In the genomic region with DNA sequence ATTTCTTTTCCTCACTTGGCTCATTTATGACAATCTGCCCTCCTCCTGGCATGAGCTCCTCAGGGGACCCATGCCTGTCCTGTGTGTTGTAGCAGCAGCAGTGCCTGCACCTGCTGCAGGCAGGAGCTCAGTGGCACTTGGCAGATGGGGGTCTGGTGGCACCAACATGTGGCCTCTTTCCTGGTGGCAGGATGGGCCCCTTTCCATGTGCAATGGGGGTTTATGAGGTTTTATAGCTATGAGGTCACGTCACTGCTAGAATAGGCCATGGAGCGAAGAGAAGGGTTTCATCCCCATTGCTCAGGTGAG, we compare ENCODE assay signal across 1 cellular context.
TF ChIP-seq lines count a peak whose summit lies in the region.

No MANE protein-coding gene starts in this region.

TF ChIP-seq in GM12878, 131 proteins besides CTCF, POLR2A, EP300 and RAD21:
- TF ChIP-seq SMAD1 (IDR thresholded peaks at IDR 0.05; ENCODE audit: low read depth, partially characterized antibody) (no peak), NBN (IDR thresholded peaks at IDR 0.05) (no peak), NR2C1 (IDR thresholded peaks at IDR 0.05) (no peak), MEF2A (IDR thresholded peaks at IDR 0.05; ENCODE audit: insufficient read depth, low read depth, low read length) (no peak), EGR1 (IDR thresholded peaks at IDR 0.05; ENCODE audit: borderline replicate concordance in 1 of 2, low read depth in 2 of 2, low read length in 2 of 2) (no peak), PML (IDR thresholded peaks at IDR 0.05; ENCODE audit: low read length) (no peak), ZNF384 (IDR thresholded peaks at IDR 0.05; ENCODE audit: borderline replicate concordance, low read depth, low read length) (no peak), SPI1 (IDR thresholded peaks at IDR 0.05; ENCODE audit: borderline replicate concordance, insufficient read depth, low read depth, low read length) (no peak), RFX5 (IDR thresholded peaks at IDR 0.05; ENCODE audit: low read depth, low read length) (no peak)
- TF ChIP-seq, protein P1, sequence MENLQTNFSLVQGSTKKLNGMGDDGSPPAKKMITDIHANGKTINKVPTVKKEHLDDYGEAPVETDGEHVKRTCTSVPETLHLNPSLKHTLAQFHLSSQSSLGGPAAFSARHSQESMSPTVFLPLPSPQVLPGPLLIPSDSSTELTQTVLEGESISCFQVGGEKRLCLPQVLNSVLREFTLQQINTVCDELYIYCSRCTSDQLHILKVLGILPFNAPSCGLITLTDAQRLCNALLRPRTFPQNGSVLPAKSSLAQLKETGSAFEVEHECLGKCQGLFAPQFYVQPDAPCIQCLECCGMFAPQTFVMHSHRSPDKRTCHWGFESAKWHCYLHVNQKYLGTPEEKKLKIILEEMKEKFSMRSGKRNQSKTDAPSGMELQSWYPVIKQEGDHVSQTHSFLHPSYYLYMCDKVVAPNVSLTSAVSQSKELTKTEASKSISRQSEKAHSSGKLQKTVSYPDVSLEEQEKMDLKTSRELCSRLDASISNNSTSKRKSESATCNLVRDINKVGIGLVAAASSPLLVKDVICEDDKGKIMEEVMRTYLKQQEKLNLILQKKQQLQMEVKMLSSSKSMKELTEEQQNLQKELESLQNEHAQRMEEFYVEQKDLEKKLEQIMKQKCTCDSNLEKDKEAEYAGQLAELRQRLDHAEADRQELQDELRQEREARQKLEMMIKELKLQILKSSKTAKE (IDR thresholded peaks at IDR 0.05; ENCODE audit: low read depth, poor library complexity, severe bottlenecking) = no peak
- TF ChIP-seq, protein P2, sequence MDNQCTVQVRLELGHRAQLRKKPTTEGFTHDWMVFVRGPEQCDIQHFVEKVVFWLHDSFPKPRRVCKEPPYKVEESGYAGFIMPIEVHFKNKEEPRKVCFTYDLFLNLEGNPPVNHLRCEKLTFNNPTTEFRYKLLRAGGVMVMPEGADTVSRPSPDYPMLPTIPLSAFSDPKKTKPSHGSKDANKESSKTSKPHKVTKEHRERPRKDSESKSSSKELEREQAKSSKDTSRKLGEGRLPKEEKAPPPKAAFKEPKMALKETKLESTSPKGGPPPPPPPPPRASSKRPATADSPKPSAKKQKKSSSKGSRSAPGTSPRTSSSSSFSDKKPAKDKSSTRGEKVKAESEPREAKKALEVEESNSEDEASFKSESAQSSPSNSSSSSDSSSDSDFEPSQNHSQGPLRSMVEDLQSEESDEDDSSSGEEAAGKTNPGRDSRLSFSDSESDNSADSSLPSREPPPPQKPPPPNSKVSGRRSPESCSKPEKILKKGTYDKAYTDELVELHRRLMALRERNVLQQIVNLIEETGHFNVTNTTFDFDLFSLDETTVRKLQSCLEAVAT (IDR thresholded peaks at IDR 0.05) = no peak
